8 cellular contexts compared by ENCODE assay signal in genomic region chr11:81869337-81870065, GRCh38.
DNase-seq lines count a peak whose midpoint lies in the region; ATAC-seq and TF ChIP-seq lines count a peak whose summit lies in the region.

No MANE protein-coding gene starts in this region.

- no peaks in the 10 kb centered on the region for H3K27me3 ChIP-seq in CD4-positive, alpha-beta T cell (ENCODE audit: control insufficient read depth, insufficient read depth, low read length)
- H3K27me3 ChIP-seq in KMS-11 (ENCODE audit: insufficient read depth, low read depth) = no peaks in the 10 kb centered on the region
- H3K27me3 ChIP-seq in endodermal cell (ENCODE audit: control insufficient read depth, insufficient read depth, low read length, poor library complexity, severe bottlenecking) = no peaks in the 10 kb centered on the region

- peak; percentile 84 for ATAC-seq in CD4-positive, alpha-beta T cell (ENCODE audit: poor library complexity)
- ATAC-seq in GM21447 (IDR thresholded peaks at IDR 0.05; ENCODE audit: unreplicated experiment) (peak; percentile 97), memory B cell (ENCODE audit: low read depth) (peak; percentile 84)

- CTCF ChIA-PET in CD4-positive, alpha-beta T cell (lab: Charles Lee) = no interaction called here

- intact Hi-C loops in CD4-positive, alpha-beta T cell (cut with DNase I, micrococcal nuclease) = loop anchor here in 1 of 2 experiments (5.0 kb wide), 1 partner anchor 82 kb away; no protein-coding TSS in a partner anchor

- no peak for TF ChIP-seq CTCF in CD4-positive, alpha-beta T cell (IDR thresholded peaks at IDR 0.05)
- TF ChIP-seq CTCF in KMS-11 (conservative IDR thresholded peaks at IDR 0.05; ENCODE audit: low read depth, low read length) = no peak
- TF ChIP-seq CTCF in endodermal cell (conservative IDR thresholded peaks at IDR 0.05) = no peak

- H3K9ac ChIP-seq in KMS-11 = no peak overlapping the region
- H3K9ac ChIP-seq in endodermal cell (ENCODE audit: extremely low read depth, low read length, poor library complexity, severe bottlenecking) = no peak overlapping the region

- peak overlapping the region; percentile 73 for H3K4me3 Mint-ChIP-seq in CD4-positive, alpha-beta T cell
- H3K4me3 Mint-ChIP-seq in memory B cell = peak overlapping the region; percentile 76
- no peak overlapping the region for H3K4me3 Mint-ChIP-seq in endodermal cell

- H3K4me1 ChIP-seq in KMS-11 (ENCODE audit: low read depth, poor library complexity, severe bottlenecking) (peaks cover 44% of the 10 kb centered on the region), endodermal cell (ENCODE audit: control insufficient read depth, insufficient read depth, low read length) (no peaks in the 10 kb centered on the region)

- peak; percentile 46 to 88 (median 58) for DNase-seq in CD4-positive, alpha-beta T cell
- peak; percentile 39 to 45 for DNase-seq in activated CD8-positive, alpha-beta memory T cell treated with anti-CD3 and anti-CD28 coated beads for 1 hour (ENCODE audit: extremely low read depth in 1 of 2, low read depth in 1 of 2)
- peak; percentile 25 to 64 for DNase-seq in memory B cell (ENCODE audit: low spot score in 2 of 2)
- DNase-seq in endodermal cell = no peak
- DNase-seq in NCI-H2227 (lab: John Stamatoyannopoulos, UW; ENCODE audit: unreplicated experiment) = no peak
- DNase-seq in DMS 273 treated with DMSO at 0.1 percent for 48 hours (lab: John Stamatoyannopoulos, UW) = no peak

- H3K4me2 ChIP-seq in KMS-11 = peak overlapping the region; percentile 84

- H3K9me3 Mint-ChIP-seq in CD4-positive, alpha-beta T cell = no peaks in the 10 kb centered on the region
- peaks cover 2% of the 10 kb centered on the region for H3K9me3 Mint-ChIP-seq in memory B cell
- no peaks in the 10 kb centered on the region for H3K9me3 Mint-ChIP-seq in endodermal cell

- H3K27me3 Mint-ChIP-seq in CD4-positive, alpha-beta T cell = no peaks in the 10 kb centered on the region
- H3K27me3 Mint-ChIP-seq in memory B cell = no peaks in the 10 kb centered on the region
- no peaks in the 10 kb centered on the region for H3K27me3 Mint-ChIP-seq in endodermal cell (ENCODE audit: insufficient read depth)

- H3K4me3 ChIP-seq in KMS-11 (IDR thresholded peaks at IDR 0.05; ENCODE audit: insufficient read depth, low read depth, low read length) (no peak overlapping the region), endodermal cell (ENCODE audit: low read length) (no peak overlapping the region)

- H3K27ac Mint-ChIP-seq in CD4-positive, alpha-beta T cell = peak overlapping the region; percentile 95
- H3K27ac Mint-ChIP-seq in memory B cell (peak overlapping the region; percentile 25), endodermal cell (no peak overlapping the region)

- no peaks in the 10 kb centered on the region for H3K79me2 ChIP-seq in KMS-11 (ENCODE audit: insufficient read depth, low read depth)

- H3K36me3 ChIP-seq in KMS-11 (ENCODE audit: insufficient read depth) (no peaks in the 10 kb centered on the region), endodermal cell (ENCODE audit: control insufficient read depth, insufficient read depth, low read length) (no peaks in the 10 kb centered on the region)

- POLR2A ChIA-PET in CD4-positive, alpha-beta T cell (lab: Charles Lee) = interaction anchor here (0.6 kb wide), 1 partner anchor 1338 kb away, joined by 3 read pairs; no protein-coding TSS in a partner anchor

- 83 to 100% methylated on average over 1 of the region's 1 CpG for WGBS in endodermal cell (ENCODE audit: insufficient coverage in 1 of 2, insufficient read length in 1 of 2), 2 experiments

- peak overlapping the region; percentile 23 for H3K27ac ChIP-seq in CD4-positive, alpha-beta T cell (ENCODE audit: low read depth, low read length)
- H3K27ac ChIP-seq in KMS-11 = peak overlapping the region; percentile 10; the same call in 1 of the 2 replicates
- no peak overlapping the region for H3K27ac ChIP-seq in endodermal cell (ENCODE audit: low read depth, low read length)

- no peaks in the 10 kb centered on the region; the same call in 1 of the 2 replicates for H4K20me1 ChIP-seq in KMS-11 (ENCODE audit: insufficient read depth)

- peaks cover 52% of the 10 kb centered on the region for H3K4me1 Mint-ChIP-seq in CD4-positive, alpha-beta T cell (ENCODE audit: low read depth)
- H3K4me1 Mint-ChIP-seq in memory B cell (peaks cover 16% of the 10 kb centered on the region), endodermal cell (peaks cover 10% of the 10 kb centered on the region)

- H3K9me3 ChIP-seq in CD4-positive, alpha-beta T cell (ENCODE audit: control insufficient read depth, low read length) = no peaks in the 10 kb centered on the region
- H3K9me3 ChIP-seq in endodermal cell (ENCODE audit: control insufficient read depth, low read length) = no peaks in the 10 kb centered on the region

- H2AFZ ChIP-seq in KMS-11 (ENCODE audit: low read depth) = peak overlapping the region; percentile 28; the same call in 1 of the 2 replicates

- H3K36me3 Mint-ChIP-seq in CD4-positive, alpha-beta T cell (ENCODE audit: low read depth) = no peaks in the 10 kb centered on the region
- no peaks in the 10 kb centered on the region for H3K36me3 Mint-ChIP-seq in memory B cell
- H3K36me3 Mint-ChIP-seq in endodermal cell (ENCODE audit: low read depth) = no peaks in the 10 kb centered on the region

Comparison
In these comparisons a context has a peak if more than half of its experiments do, and no peak if none do; other contexts are left out.
1. DNase-seq: peak in CD4-positive, alpha-beta T cell (10 of 10), activated CD8-positive, alpha-beta memory T cell treated with anti-CD3 and anti-CD28 coated beads for 1 hour (2 of 2) and memory B cell (2 of 2); none in endodermal cell (single experiment), NCI-H2227 (single experiment) and DMS 273 treated with DMSO at 0.1 percent for 48 hours (single experiment).
2. Peak in every context shown above with its lines, with median percentiles within 50 percentile points of each other: ATAC-seq.